In the genomic region with DNA sequence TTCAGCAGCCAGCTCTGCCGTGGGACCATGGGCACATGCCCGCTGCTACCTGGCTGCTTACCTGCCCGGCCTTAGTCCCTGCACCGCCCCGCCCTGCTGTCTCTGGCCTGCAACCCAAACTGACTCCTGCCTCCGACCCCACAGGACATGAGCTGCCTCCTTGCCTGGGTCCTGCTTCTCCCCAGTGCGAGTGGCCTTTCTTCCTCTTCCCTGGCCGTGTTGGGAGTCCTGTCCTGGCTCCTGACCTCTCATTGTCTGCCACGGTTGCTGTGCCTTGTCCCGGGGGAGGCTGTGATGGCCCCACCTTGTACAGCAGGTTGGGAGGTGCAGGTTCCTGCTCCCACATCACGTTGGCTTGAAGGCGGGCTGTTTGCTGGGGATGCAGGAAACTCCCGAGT, we compare ENCODE assay signal across 16 cellular contexts.
DNase-seq lines count a peak whose midpoint lies in the region; ATAC-seq, FAIRE-seq and TF ChIP-seq lines count a peak whose summit lies in the region.
"Had no signal": no experiment of that assay in that cellular context is flagged by ENCODE, and none has a peak within 500 bp of the region (broad histone marks: within the 10 kb centered on the region; RNA-seq: fewer than 3 reads in every experiment).

No MANE protein-coding gene starts in this region.

- intact Hi-C loops in left ventricle myocardium superior (cut with micrococcal nuclease) (no loop called here), cardiac septum (cut with DNase I) (no loop called here), kidney (cut with DNase I) (no loop called here), ovary (cut with DNase I) (no loop called here)

- H3K9ac ChIP-seq in Loucy (ENCODE audit: low read depth, low read length, poor library complexity, severe bottlenecking) (peak overlapping the region; percentile 80), kidney (ENCODE audit: low read length in 2 of 2) (no peak overlapping the region)

- FAIRE-seq in kidney (lab: Jason Lieb, UNC) = no peak
- FAIRE-seq in urothelium cell line (lab: Jason Lieb, UNC) = peak; percentile 9
- FAIRE-seq: A549, G401.6, GM12892, H54 had no signal

- H3K9me2 ChIP-seq in Loucy (replicated peaks; ENCODE audit: low read depth, low read length) = no peaks in the 10 kb centered on the region

- 73 to 81% (median 78%) methylated on average over 13 of the region's 13 CpGs for WGBS in ovary, 3 donors

- no peak for TF ChIP-seq POLR2A in ovary (IDR thresholded peaks at IDR 0.05)

- no peaks in the 10 kb centered on the region for H3K27me3 ChIP-seq in Loucy (ENCODE audit: insufficient read depth, low read length, poor library complexity, severe bottlenecking)
- no peaks in the 10 kb centered on the region for H3K27me3 ChIP-seq in ovary
- H3K27me3 ChIP-seq: BE2C had no signal

- H3K36me3 ChIP-seq in Loucy (ENCODE audit: insufficient read depth, low read length) (peaks cover 6% of the 10 kb centered on the region; the same call in 1 of the 2 replicates), kidney (ENCODE audit: control insufficient read depth in 1 of 2, insufficient read depth in 2 of 2, low read length in 2 of 2) (no peaks in the 10 kb centered on the region), ovary (no peaks in the 10 kb centered on the region)
- H3K36me3 ChIP-seq: BE2C had no signal

- TF ChIP-seq EP300 in ovary (IDR thresholded peaks at IDR 0.05) = no peak

- peak; percentile 13 for DNase-seq in left ventricle myocardium superior
- DNase-seq in cardiac septum (ENCODE audit: low spot score) = no peak
- peak; percentile 61 for DNase-seq in kidney
- no peak for DNase-seq in urothelium cell line (ENCODE audit: low spot score)
- no peak for DNase-seq in stimulated activated CD4-positive, alpha-beta T cell treated with anti-CD3 and anti-CD28 coated beads, Interleukin-2, amount 100 ng/mL, for 24 hours
- no peak for DNase-seq in ovary
- DNase-seq: BE2C, DMS153, DMS79 treated with DMSO at 0.1 percent for 48 hours, EL had no signal

- no peak overlapping the region for H3K4me2 ChIP-seq in Loucy (ENCODE audit: low read depth, low read length, poor library complexity, severe bottlenecking)
- H3K4me2 ChIP-seq: A549 had no signal

- no peak overlapping the region for H3K27ac ChIP-seq in kidney (ENCODE audit: low read depth in 2 of 2, low read length in 2 of 2)
- no peak overlapping the region for H3K27ac ChIP-seq in ovary
- H3K27ac ChIP-seq: A549, C4-2B had no signal

- H3K9me3 ChIP-seq in Loucy (ENCODE audit: insufficient read depth, low read depth, low read length) = no peaks in the 10 kb centered on the region
- no peaks in the 10 kb centered on the region for H3K9me3 ChIP-seq in kidney (ENCODE audit: control insufficient read depth in 1 of 2, low read length in 2 of 2)
- H3K9me3 ChIP-seq in ovary = no peaks in the 10 kb centered on the region
- H3K9me3 ChIP-seq: A549, BE2C had no signal

- no peak overlapping the region for H3K4me3 ChIP-seq in Loucy (ENCODE audit: low read length, poor library complexity, severe bottlenecking)
- H3K4me3 ChIP-seq in kidney (ENCODE audit: low read length in 2 of 2) = no peak overlapping the region
- H3K4me3 ChIP-seq in ovary = no peak overlapping the region
- H3K4me3 ChIP-seq: A549 had no signal

- no peak for ATAC-seq in left ventricle myocardium superior
- ATAC-seq: A549 had no signal

- no peaks in the 10 kb centered on the region for H4K20me1 ChIP-seq in Loucy (ENCODE audit: insufficient read depth, low read length, poor library complexity, severe bottlenecking)

- TF ChIP-seq CTCF in Loucy (conservative IDR thresholded peaks at IDR 0.05; ENCODE audit: low read length) (no peak), kidney (IDR thresholded peaks at IDR 0.05; ENCODE audit: borderline replicate concordance, extremely low read depth, insufficient read depth) (no peak), ovary (IDR thresholded peaks at IDR 0.05) (no peak)

- H3K4me1 ChIP-seq in Loucy (ENCODE audit: insufficient read depth, low read length, poor library complexity, severe bottlenecking) = peaks cover 35% of the 10 kb centered on the region
- H3K4me1 ChIP-seq in kidney (ENCODE audit: control insufficient read depth in 1 of 2, insufficient read depth in 1 of 2, low read depth in 1 of 2, low read length in 2 of 2) = no peaks in the 10 kb centered on the region
- H3K4me1 ChIP-seq in ovary (ENCODE audit: insufficient read depth) = no peaks in the 10 kb centered on the region
- H3K4me1 ChIP-seq: BE2C had no signal

- H3K79me2 ChIP-seq in Loucy (ENCODE audit: insufficient read depth, low read length) = peaks cover 2% of the 10 kb centered on the region; the same call in 1 of the 2 replicates

- H3F3A ChIP-seq in Loucy (ENCODE audit: low read depth) = no peaks in the 10 kb centered on the region

- no peak overlapping the region for H2AFZ ChIP-seq in Loucy (ENCODE audit: low read length)

Comparison
In these comparisons a context has a peak if more than half of its experiments do, and no peak if none do; other contexts are left out.
1. DNase-seq: peak in left ventricle myocardium superior (single experiment) and kidney (single experiment); none in cardiac septum (single experiment), urothelium cell line (single experiment), stimulated activated CD4-positive, alpha-beta T cell treated with anti-CD3 and anti-CD28 coated beads, Interleukin-2, amount 100 ng/mL, for 24 hours (0 of 2) and ovary (0 of 5).